2 cellular contexts compared by ENCODE assay signal in the genomic region with DNA sequence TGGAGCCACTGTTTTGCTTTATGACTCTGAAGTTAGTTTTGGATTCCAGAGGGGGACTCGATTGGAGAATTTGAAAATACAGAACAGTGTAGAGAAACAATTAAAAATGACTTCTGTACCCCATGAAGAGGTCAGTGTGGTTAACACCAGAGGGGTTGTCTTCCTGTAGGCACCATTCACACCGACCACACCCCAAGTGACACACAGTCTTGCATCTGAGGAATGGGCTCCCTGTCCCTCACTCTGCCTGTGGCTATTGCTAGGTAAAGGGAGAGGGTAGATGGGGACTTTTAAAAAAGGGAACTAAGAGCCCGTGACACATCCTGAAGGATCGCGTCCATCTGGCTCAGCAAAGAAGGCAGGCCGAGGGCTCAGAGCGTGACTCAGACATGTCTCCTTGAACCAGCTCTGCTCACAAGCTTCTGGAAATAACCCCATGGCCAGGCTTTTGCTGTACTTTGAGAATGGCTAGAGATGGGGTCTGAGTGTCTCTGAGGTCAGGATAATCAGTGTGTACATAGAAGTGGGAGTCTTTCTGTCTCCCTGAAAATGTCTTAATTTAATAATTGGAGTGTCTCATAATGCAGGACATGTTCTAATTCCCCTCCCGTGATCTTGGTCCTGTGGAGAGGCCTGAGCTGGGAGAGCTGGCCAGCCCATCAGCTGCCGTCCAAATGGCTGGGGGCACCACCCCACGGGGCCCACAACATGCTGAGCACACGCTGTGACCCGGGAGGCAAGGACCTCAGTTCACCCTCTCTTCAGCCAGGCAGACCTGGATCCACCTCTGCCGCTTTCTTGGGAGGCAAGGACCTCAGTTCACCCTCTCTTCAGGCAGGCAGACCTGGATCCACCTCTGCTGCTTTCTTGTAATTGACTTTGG.
TF ChIP-seq lines count a peak whose summit lies in the region.

No MANE protein-coding gene starts in this region.

TF ChIP-seq in IMR-90, 13 proteins besides CTCF, POLR2A, EP300 and RAD21:
- TF ChIP-seq, protein P1, sequence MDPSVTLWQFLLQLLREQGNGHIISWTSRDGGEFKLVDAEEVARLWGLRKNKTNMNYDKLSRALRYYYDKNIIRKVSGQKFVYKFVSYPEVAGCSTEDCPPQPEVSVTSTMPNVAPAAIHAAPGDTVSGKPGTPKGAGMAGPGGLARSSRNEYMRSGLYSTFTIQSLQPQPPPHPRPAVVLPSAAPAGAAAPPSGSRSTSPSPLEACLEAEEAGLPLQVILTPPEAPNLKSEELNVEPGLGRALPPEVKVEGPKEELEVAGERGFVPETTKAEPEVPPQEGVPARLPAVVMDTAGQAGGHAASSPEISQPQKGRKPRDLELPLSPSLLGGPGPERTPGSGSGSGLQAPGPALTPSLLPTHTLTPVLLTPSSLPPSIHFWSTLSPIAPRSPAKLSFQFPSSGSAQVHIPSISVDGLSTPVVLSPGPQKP (IDR thresholded peaks at IDR 0.05; ENCODE audit: borderline replicate concordance, low read depth, low read length) = no peak
- TF ChIP-seq MXI1 (IDR thresholded peaks at IDR 0.05; ENCODE audit: borderline replicate concordance, low read depth, low read length) (no peak), RCOR1 (IDR thresholded peaks at IDR 0.05; ENCODE audit: insufficient replicate concordance, low read length) (no peak), CEBPB (IDR thresholded peaks at IDR 0.05; ENCODE audit: low read depth, low read length) (no peak), FOS (IDR thresholded peaks at IDR 0.05; ENCODE audit: low read depth, low read length) (no peak), CHD1 (IDR thresholded peaks at IDR 0.05; ENCODE audit: low read depth, low read length) (no peak), BHLHE40 (IDR thresholded peaks at IDR 0.05; ENCODE audit: low read depth, low read length) (no peak), MAFK (IDR thresholded peaks at IDR 0.05; ENCODE audit: low read depth, low read length) (no peak), RFX5 (IDR thresholded peaks at IDR 0.05; ENCODE audit: low read depth, low read length) (no peak), NFE2L2 (IDR thresholded peaks at IDR 0.05; ENCODE audit: low read depth, low read length) (no peak), SMC3 (IDR thresholded peaks at IDR 0.05; ENCODE audit: low read depth, low read length) (no peak)
- TF ChIP-seq, protein P2, sequence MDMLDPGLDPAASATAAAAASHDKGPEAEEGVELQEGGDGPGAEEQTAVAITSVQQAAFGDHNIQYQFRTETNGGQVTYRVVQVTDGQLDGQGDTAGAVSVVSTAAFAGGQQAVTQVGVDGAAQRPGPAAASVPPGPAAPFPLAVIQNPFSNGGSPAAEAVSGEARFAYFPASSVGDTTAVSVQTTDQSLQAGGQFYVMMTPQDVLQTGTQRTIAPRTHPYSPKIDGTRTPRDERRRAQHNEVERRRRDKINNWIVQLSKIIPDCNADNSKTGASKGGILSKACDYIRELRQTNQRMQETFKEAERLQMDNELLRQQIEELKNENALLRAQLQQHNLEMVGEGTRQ (IDR thresholded peaks at IDR 0.05; ENCODE audit: low read depth, low read length) = no peak

TF ChIP-seq in SK-N-SH, 30 proteins besides CTCF, POLR2A, EP300 and RAD21:
- no peak for TF ChIP-seq TEAD4 (IDR thresholded peaks at IDR 0.05; ENCODE audit: borderline replicate concordance, insufficient read depth)
- TF ChIP-seq, protein P3, sequence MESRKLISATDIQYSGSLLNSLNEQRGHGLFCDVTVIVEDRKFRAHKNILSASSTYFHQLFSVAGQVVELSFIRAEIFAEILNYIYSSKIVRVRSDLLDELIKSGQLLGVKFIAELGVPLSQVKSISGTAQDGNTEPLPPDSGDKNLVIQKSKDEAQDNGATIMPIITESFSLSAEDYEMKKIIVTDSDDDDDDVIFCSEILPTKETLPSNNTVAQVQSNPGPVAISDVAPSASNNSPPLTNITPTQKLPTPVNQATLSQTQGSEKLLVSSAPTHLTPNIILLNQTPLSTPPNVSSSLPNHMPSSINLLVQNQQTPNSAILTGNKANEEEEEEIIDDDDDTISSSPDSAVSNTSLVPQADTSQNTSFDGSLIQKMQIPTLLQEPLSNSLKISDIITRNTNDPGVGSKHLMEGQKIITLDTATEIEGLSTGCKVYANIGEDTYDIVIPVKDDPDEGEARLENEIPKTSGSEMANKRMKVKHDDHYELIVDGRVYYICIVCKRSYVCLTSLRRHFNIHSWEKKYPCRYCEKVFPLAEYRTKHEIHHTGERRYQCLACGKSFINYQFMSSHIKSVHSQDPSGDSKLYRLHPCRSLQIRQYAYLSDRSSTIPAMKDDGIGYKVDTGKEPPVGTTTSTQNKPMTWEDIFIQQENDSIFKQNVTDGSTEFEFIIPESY (IDR thresholded peaks at IDR 0.05; ENCODE audit: borderline replicate concordance, low read depth) = no peak
- TF ChIP-seq, protein P4, sequence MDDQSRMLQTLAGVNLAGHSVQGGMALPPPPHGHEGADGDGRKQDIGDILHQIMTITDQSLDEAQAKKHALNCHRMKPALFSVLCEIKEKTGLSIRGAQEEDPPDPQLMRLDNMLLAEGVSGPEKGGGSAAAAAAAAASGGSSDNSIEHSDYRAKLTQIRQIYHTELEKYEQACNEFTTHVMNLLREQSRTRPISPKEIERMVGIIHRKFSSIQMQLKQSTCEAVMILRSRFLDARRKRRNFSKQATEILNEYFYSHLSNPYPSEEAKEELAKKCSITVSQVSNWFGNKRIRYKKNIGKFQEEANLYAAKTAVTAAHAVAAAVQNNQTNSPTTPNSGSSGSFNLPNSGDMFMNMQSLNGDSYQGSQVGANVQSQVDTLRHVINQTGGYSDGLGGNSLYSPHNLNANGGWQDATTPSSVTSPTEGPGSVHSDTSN (IDR thresholded peaks at IDR 0.05) = no peak
- TF ChIP-seq YY1 (IDR thresholded peaks at IDR 0.05; ENCODE audit: low read depth) = no peak
- TF ChIP-seq, protein P5, sequence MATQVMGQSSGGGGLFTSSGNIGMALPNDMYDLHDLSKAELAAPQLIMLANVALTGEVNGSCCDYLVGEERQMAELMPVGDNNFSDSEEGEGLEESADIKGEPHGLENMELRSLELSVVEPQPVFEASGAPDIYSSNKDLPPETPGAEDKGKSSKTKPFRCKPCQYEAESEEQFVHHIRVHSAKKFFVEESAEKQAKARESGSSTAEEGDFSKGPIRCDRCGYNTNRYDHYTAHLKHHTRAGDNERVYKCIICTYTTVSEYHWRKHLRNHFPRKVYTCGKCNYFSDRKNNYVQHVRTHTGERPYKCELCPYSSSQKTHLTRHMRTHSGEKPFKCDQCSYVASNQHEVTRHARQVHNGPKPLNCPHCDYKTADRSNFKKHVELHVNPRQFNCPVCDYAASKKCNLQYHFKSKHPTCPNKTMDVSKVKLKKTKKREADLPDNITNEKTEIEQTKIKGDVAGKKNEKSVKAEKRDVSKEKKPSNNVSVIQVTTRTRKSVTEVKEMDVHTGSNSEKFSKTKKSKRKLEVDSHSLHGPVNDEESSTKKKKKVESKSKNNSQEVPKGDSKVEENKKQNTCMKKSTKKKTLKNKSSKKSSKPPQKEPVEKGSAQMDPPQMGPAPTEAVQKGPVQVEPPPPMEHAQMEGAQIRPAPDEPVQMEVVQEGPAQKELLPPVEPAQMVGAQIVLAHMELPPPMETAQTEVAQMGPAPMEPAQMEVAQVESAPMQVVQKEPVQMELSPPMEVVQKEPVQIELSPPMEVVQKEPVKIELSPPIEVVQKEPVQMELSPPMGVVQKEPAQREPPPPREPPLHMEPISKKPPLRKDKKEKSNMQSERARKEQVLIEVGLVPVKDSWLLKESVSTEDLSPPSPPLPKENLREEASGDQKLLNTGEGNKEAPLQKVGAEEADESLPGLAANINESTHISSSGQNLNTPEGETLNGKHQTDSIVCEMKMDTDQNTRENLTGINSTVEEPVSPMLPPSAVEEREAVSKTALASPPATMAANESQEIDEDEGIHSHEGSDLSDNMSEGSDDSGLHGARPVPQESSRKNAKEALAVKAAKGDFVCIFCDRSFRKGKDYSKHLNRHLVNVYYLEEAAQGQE (IDR thresholded peaks at IDR 0.05; ENCODE audit: low read depth, low read length) = no peak
- TF ChIP-seq, protein P6, sequence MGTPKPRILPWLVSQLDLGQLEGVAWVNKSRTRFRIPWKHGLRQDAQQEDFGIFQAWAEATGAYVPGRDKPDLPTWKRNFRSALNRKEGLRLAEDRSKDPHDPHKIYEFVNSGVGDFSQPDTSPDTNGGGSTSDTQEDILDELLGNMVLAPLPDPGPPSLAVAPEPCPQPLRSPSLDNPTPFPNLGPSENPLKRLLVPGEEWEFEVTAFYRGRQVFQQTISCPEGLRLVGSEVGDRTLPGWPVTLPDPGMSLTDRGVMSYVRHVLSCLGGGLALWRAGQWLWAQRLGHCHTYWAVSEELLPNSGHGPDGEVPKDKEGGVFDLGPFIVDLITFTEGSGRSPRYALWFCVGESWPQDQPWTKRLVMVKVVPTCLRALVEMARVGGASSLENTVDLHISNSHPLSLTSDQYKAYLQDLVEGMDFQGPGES (IDR thresholded peaks at IDR 0.05; ENCODE audit: low read depth, low read length) = no peak
- no peak for TF ChIP-seq SMC3 (IDR thresholded peaks at IDR 0.05; ENCODE audit: low read depth, low read length)
- no peak for TF ChIP-seq MEF2A (IDR thresholded peaks at IDR 0.05; ENCODE audit: borderline replicate concordance, low read depth)
- no peak for TF ChIP-seq EZH2phosphoT487 (IDR thresholded peaks at IDR 0.05; ENCODE audit: borderline replicate concordance, low read depth)
- TF ChIP-seq JUND (IDR thresholded peaks at IDR 0.05) = no peak
- no peak for TF ChIP-seq RXRA (IDR thresholded peaks at IDR 0.05; ENCODE audit: borderline replicate concordance, low read depth)
- no peak for TF ChIP-seq RFX5 (IDR thresholded peaks at IDR 0.05; ENCODE audit: low read length)
- no peak for TF ChIP-seq SIN3A (IDR thresholded peaks at IDR 0.05; ENCODE audit: borderline replicate concordance, low read depth, low read length)
